22 cellular contexts compared by ENCODE assay signal in genomic region chr3:182063742-182064141, GRCh38.
"Had no signal": no experiment of that assay in that cellular context is flagged by ENCODE, and none has a peak within 500 bp of the region (broad histone marks: within the 10 kb centered on the region; RNA-seq: fewer than 3 reads in every experiment).

No MANE protein-coding gene starts in this region.

- H3K9me3 ChIP-seq: MG63, SJCRH30 had no signal

- ATAC-seq: K562, Right ventricle myocardium inferior had no signal

- H3K4me3 ChIP-seq: K562, MG63, SJCRH30 had no signal

- H3K9ac ChIP-seq: KMS-11 had no signal

- H3K9me3 Mint-ChIP-seq: IgD-negative memory B cell had no signal

- H3K36me3 ChIP-seq: MG63, SJCRH30 had no signal

- H3K4me1 Mint-ChIP-seq: IgD-negative memory B cell had no signal

- H3K4me2 ChIP-seq: KMS-11 had no signal

- H3K27ac ChIP-seq: KMS-11, SJCRH30 had no signal

- H3K4me3 Mint-ChIP-seq: IgD-negative memory B cell had no signal

- H3K27ac Mint-ChIP-seq: IgD-negative memory B cell had no signal

- H3K4me1 ChIP-seq: SJCRH30 had no signal

- H3K27me3 ChIP-seq: MG63, SJCRH30 had no signal

- H3K36me3 Mint-ChIP-seq: IgD-negative memory B cell had no signal

- H3K27me3 Mint-ChIP-seq: IgD-negative memory B cell had no signal

- DNase-seq: MG63, NCI-H1092, NCI-H1105 treated with DMSO at 0.1 percent for 48 hours, NCI-H1417 treated with DMSO at 0.1 percent for 48 hours, NCI-H146, NCI-H187, NCI-H2029, NCI-H2081 treated with DMSO at 0.1 percent for 48 hours, NCI-H2171, NCI-H226, NCI-H446, NCI-H510A, NCI-H524 treated with DMSO at 0.1 percent for 48 hours, NCI-H69, NCI-H774, RPMI8226, SHP77 treated with DMSO at 0.1 percent for 48 hours, SJCRH30 had no signal
